ENCODE assay signal across 11 cellular contexts in genomic region chr6:159103396-159104162, GRCh38. TPM values are rescaled to one million over a fixed set of nuclear protein-coding genes. Genes with fewer than 3 reads are reported as not detected.
DNase-seq lines count a peak whose midpoint lies in the region; ATAC-seq lines count a peak whose summit lies in the region.
"Had no signal": no experiment of that assay in that cellular context is flagged by ENCODE, and none has a peak within 500 bp of the region (broad histone marks: within the 10 kb centered on the region; RNA-seq: fewer than 3 reads in every experiment).

No MANE protein-coding gene starts in this region.

- no peaks in the 10 kb centered on the region for H3K79me1 ChIP-seq in mesendoderm (ENCODE audit: low read length)

- no peaks in the 10 kb centered on the region for H3K27me3 Mint-ChIP-seq in activated CD8-positive, alpha-beta memory T cell treated with anti-CD3 and anti-CD28 coated beads, Interleukin-2, amount 10 ng/mL, durations not matched to agents 7 days and 5 days

- H4K5ac ChIP-seq in mesendoderm (ENCODE audit: low read length), result no peak overlapping the region

- no CpG with 5 or more reads among the region's 18 CpGs for WGBS in mesendoderm (ENCODE audit: extremely low coverage, insufficient coverage, low lambda C conversion rate)

- H3K36me3 Mint-ChIP-seq in activated CD8-positive, alpha-beta memory T cell treated with anti-CD3 and anti-CD28 coated beads, Interleukin-2, amount 10 ng/mL, durations not matched to agents 7 days and 5 days, result no peaks in the 10 kb centered on the region

- no peak overlapping the region for H3K23ac ChIP-seq in mesendoderm (ENCODE audit: low read length)

- H3K4me3 ChIP-seq in BLaER1 treated with 17β-estradiol and CSF1 and Interleukin-3, amounts not matched to agents 10 nM and 100 nM, result no peak overlapping the region
- H3K4me3 ChIP-seq in H7 (ENCODE audit: insufficient read depth, low read depth, low read length) (no peak overlapping the region), mesendoderm (ENCODE audit: low read length) (no peak overlapping the region)
- H3K4me3 ChIP-seq: lung had no signal

- H3K79me2 ChIP-seq in mesendoderm (ENCODE audit: control insufficient read depth, insufficient read depth, low read length), result no peaks in the 10 kb centered on the region

- ATAC-seq in activated CD8-positive, alpha-beta memory T cell treated with anti-CD3 and anti-CD28 coated beads, Interleukin-2, amount 10 ng/mL, durations not matched to agents 7 days and 5 days, result no peak
- ATAC-seq in GM19395 (IDR thresholded peaks at IDR 0.05; ENCODE audit: unreplicated experiment) (no peak), GM21528 (IDR thresholded peaks at IDR 0.05; ENCODE audit: low FRiP score, unreplicated experiment) (no peak)

- peaks cover 70 to 94% (median 78%) of the 10 kb centered on the region in 10 experiments for H3K4me1 ChIP-seq in BLaER1 treated with 17β-estradiol and CSF1 and Interleukin-3, amounts not matched to agents 10 nM and 100 nM
- H3K4me1 ChIP-seq in mesendoderm (ENCODE audit: control insufficient read depth, low read depth, low read length), result no peaks in the 10 kb centered on the region

- no peak overlapping the region for H3K4ac ChIP-seq in mesendoderm (ENCODE audit: low read depth, low read length)

- no peak overlapping the region for H2AK5ac ChIP-seq in mesendoderm (ENCODE audit: low read length)

- H4K20me1 ChIP-seq in BLaER1 treated with 17β-estradiol and CSF1 and Interleukin-3, amounts not matched to agents 10 nM and 100 nM, result no peaks in the 10 kb centered on the region

- H3K27ac ChIP-seq in BLaER1 treated with 17β-estradiol and CSF1 and Interleukin-3, amounts not matched to agents 10 nM and 100 nM, result peak overlapping the region in 9 of 11 experiments; percentile 3 to 82 (median 77); a peak in 15 of 22 replicates
- H3K27ac ChIP-seq in mesendoderm (ENCODE audit: low read depth, low read length), result no peak overlapping the region
- H3K27ac ChIP-seq: RWPE1 had no signal

- H3K27me3 ChIP-seq in BLaER1 treated with 17β-estradiol and CSF1 and Interleukin-3, amounts not matched to agents 10 nM and 100 nM, result no peaks in the 10 kb centered on the region
- H3K27me3 ChIP-seq in H7 (ENCODE audit: control insufficient read depth, insufficient read depth, low read length) (no peaks in the 10 kb centered on the region), mesendoderm (ENCODE audit: insufficient read depth, low read length, poor library complexity) (no peaks in the 10 kb centered on the region)
- H3K27me3 ChIP-seq: esophagus squamous epithelium had no signal

- H4K8ac ChIP-seq in mesendoderm (ENCODE audit: low read depth, low read length), result no peak overlapping the region

- H3K4me2 ChIP-seq in BLaER1 treated with 17β-estradiol and CSF1 and Interleukin-3, amounts not matched to agents 10 nM and 100 nM, result peak overlapping the region; percentile 74 to 95 (median 84)
- H3K4me2 ChIP-seq in mesendoderm (ENCODE audit: low read length), result no peak overlapping the region

- H3K36me3 ChIP-seq in BLaER1 treated with 17β-estradiol and CSF1 and Interleukin-3, amounts not matched to agents 10 nM and 100 nM, result no peaks in the 10 kb centered on the region
- H3K36me3 ChIP-seq in H7 (replicated peaks; ENCODE audit: control insufficient read depth, insufficient read depth, low read length), result no peaks in the 10 kb centered on the region
- no peaks in the 10 kb centered on the region for H3K36me3 ChIP-seq in mesendoderm (ENCODE audit: control insufficient read depth, insufficient read depth, low read length)
- H3K36me3 ChIP-seq: esophagus squamous epithelium had no signal

- CTCF ChIA-PET in activated CD8-positive, alpha-beta memory T cell treated with anti-CD3 and anti-CD28 coated beads, Interleukin-2, amount 10 ng/mL, durations not matched to agents 7 days and 5 days (lab: Charles Lee), result interaction anchor here (0.7 to 11.0 kb wide), 26 partner anchors 8 to 314 kb away, joined by 3 to 320 read pairs (median 4); partner anchors contain the start of genes RSPH3 and TAGAP

- no peak overlapping the region for H2BK120ac ChIP-seq in mesendoderm (ENCODE audit: low read depth, low read length)

- DNase-seq in H7, result peak; percentile 48
- peak; percentile 41 for DNase-seq in activated CD8-positive, alpha-beta memory T cell treated with anti-CD3 and anti-CD28 coated beads, Interleukin-2, amount 10 ng/mL, durations not matched to agents 7 days and 5 days
- DNase-seq in mesendoderm, result no peak
- DNase-seq in stimulated activated naive CD4-positive, alpha-beta T cell treated with Interleukin-2 at 50 U/mL for 16 hours (lab: John Stamatoyannopoulos, UW), result no peak
- DNase-seq in NCI-H1092 (lab: John Stamatoyannopoulos, UW), result no peak
- DNase-seq: esophagus squamous epithelium had no signal

- no peak overlapping the region for H2BK5ac ChIP-seq in mesendoderm (ENCODE audit: low read length)

- H2BK15ac ChIP-seq in mesendoderm (replicated peaks; ENCODE audit: low read depth), result no peak overlapping the region

- H3K9me3 ChIP-seq in BLaER1 treated with 17β-estradiol and CSF1 and Interleukin-3, amounts not matched to agents 10 nM and 100 nM (replicated peaks in 1 of 11), result no peaks in the 10 kb centered on the region
- H3K9me3 ChIP-seq: esophagus squamous epithelium had no signal

- no peak overlapping the region for H3K18ac ChIP-seq in mesendoderm (ENCODE audit: low read length)

- H3K56ac ChIP-seq in mesendoderm (ENCODE audit: low read length), result no peak overlapping the region

- H3K9me3 Mint-ChIP-seq in activated CD8-positive, alpha-beta memory T cell treated with anti-CD3 and anti-CD28 coated beads, Interleukin-2, amount 10 ng/mL, durations not matched to agents 7 days and 5 days (ENCODE audit: low read depth), result no peaks in the 10 kb centered on the region

- H3K27ac Mint-ChIP-seq in activated CD8-positive, alpha-beta memory T cell treated with anti-CD3 and anti-CD28 coated beads, Interleukin-2, amount 10 ng/mL, durations not matched to agents 7 days and 5 days, result peak overlapping the region; percentile 92

- no peak overlapping the region for H3K4me3 Mint-ChIP-seq in activated CD8-positive, alpha-beta memory T cell treated with anti-CD3 and anti-CD28 coated beads, Interleukin-2, amount 10 ng/mL, durations not matched to agents 7 days and 5 days

- H3K9ac ChIP-seq in BLaER1 treated with 17β-estradiol and CSF1 and Interleukin-3, amounts not matched to agents 10 nM and 100 nM, result peak overlapping the region in 9 of 11 experiments; percentile 26 to 73 (median 68); a peak in 14 of 22 replicates
- H3K9ac ChIP-seq in mesendoderm (ENCODE audit: low read length), result peak overlapping the region; percentile 18

- peaks cover 75% of the 10 kb centered on the region for H3K4me1 Mint-ChIP-seq in activated CD8-positive, alpha-beta memory T cell treated with anti-CD3 and anti-CD28 coated beads, Interleukin-2, amount 10 ng/mL, durations not matched to agents 7 days and 5 days

RNA-seq across cellular contexts. Expression of gene TAGAP, which starts 58.8 kb away (rescaled TPM):
- not detected in 2 replicates for total RNA-seq in H7 (2014; rRNA removed; shearing (Covaris generic))
- total RNA-seq in activated CD8-positive, alpha-beta memory T cell treated with anti-CD3 and anti-CD28 coated beads, Interleukin-2, amount 10 ng/mL, durations not matched to agents 7 days and 5 days, result 10 to 100 TPM; 44.8 to 53.0 TPM
- polyA plus RNA-seq in mesendoderm (2013, experiment 1 of 2), result 0.03 TPM
- 0.01 TPM for polyA plus RNA-seq in mesendoderm (2013, experiment 2 of 2)

Comparison
In these comparisons a context has a peak if more than half of its experiments do, and no peak if none do; other contexts are left out.
1. DNase-seq: peak in H7 (single experiment) and activated CD8-positive, alpha-beta memory T cell treated with anti-CD3 and anti-CD28 coated beads, Interleukin-2, amount 10 ng/mL, durations not matched to agents 7 days and 5 days (single experiment); none in mesendoderm (single experiment), stimulated activated naive CD4-positive, alpha-beta T cell treated with Interleukin-2 at 50 U/mL for 16 hours (single experiment) and NCI-H1092 (single experiment).
2. RNA of gene TAGAP, which starts 58.8 kb away (total RNA-seq): 44.8 to 53.0 TPM in activated CD8-positive, alpha-beta memory T cell treated with anti-CD3 and anti-CD28 coated beads, Interleukin-2, amount 10 ng/mL, durations not matched to agents 7 days and 5 days; not detected in H7; every median in the first group is over 10 times any median in the second.